Comparison of ENCODE assay signal across 21 cellular contexts in genomic region chrX:23035493-23035892, GRCh38. TPM values are rescaled to one million over a fixed set of nuclear protein-coding genes. Genes with fewer than 3 reads are reported as not detected.
"Had no signal": no experiment of that assay in that cellular context is flagged by ENCODE, and none has a peak within 500 bp of the region (broad histone marks: within the 10 kb centered on the region; RNA-seq: fewer than 3 reads in every experiment).

No MANE protein-coding gene starts in this region.

- H3K9me3 Mint-ChIP-seq: activated naive CD4-positive, alpha-beta T cell treated with anti-CD3 and anti-CD28 coated beads, Interleukin-2, amount 50 U/mL, for 24 hours; activated T-cell treated with anti-CD3 and anti-CD28 coated beads, Interleukin-2, amount 50 U/mL, for 24 hours; dendritic cell treated with granulocyte-macrophage colony-stimulating factor and Interleukin-4, amounts not matched to agents 40 ng/mL and 50 ng/mL, for 4 days had no signal

- H3K27me3 ChIP-seq: neutrophil, thyroid gland, vagina had no signal

- ATAC-seq: activated CD8-positive, alpha-beta memory T cell treated with anti-CD3 and anti-CD28 coated beads, Interleukin-2, amount 10 ng/mL, durations not matched to agents 7 days and 5 days; left colon; right cardiac atrium; stimulated activated effector memory CD8-positive, alpha-beta T cell treated with anti-CD3 and anti-CD28 coated beads, Interleukin-12 subunit alpha, Interleukin-12 subunit beta, amount 100 ng/mL, for 72 hours had no signal

- H3K4me3 Mint-ChIP-seq: activated CD8-positive, alpha-beta memory T cell treated with anti-CD3 and anti-CD28 coated beads, Interleukin-2, amount 10 ng/mL, durations not matched to agents 7 days and 5 days; activated naive CD4-positive, alpha-beta T cell treated with anti-CD3 and anti-CD28 coated beads, Interleukin-2, amount 50 U/mL, for 24 hours; activated T-cell treated with anti-CD3 and anti-CD28 coated beads, Interleukin-2, amount 50 U/mL, for 24 hours; brain; dendritic cell treated with granulocyte-macrophage colony-stimulating factor and Interleukin-4, amounts not matched to agents 40 ng/mL and 50 ng/mL, for 4 days; immature natural killer cell; naive B cell; stimulated activated effector memory CD8-positive, alpha-beta T cell treated with anti-CD3 and anti-CD28 coated beads, Interleukin-12 subunit alpha, Interleukin-12 subunit beta, amount 100 ng/mL, for 72 hours had no signal

- H3K9me3 ChIP-seq: neutrophil, thyroid gland, vagina had no signal

- H3K36me3 ChIP-seq: neutrophil, thyroid gland, vagina had no signal

- H3K27ac ChIP-seq: neutrophil, thyroid gland, vagina had no signal

- H3K36me3 Mint-ChIP-seq: activated CD8-positive, alpha-beta memory T cell treated with anti-CD3 and anti-CD28 coated beads, Interleukin-2, amount 10 ng/mL, durations not matched to agents 7 days and 5 days; activated naive CD4-positive, alpha-beta T cell treated with anti-CD3 and anti-CD28 coated beads, Interleukin-2, amount 50 U/mL, for 24 hours; brain; immature natural killer cell; naive B cell; stimulated activated effector memory CD8-positive, alpha-beta T cell treated with anti-CD3 and anti-CD28 coated beads, Interleukin-12 subunit alpha, Interleukin-12 subunit beta, amount 100 ng/mL, for 72 hours had no signal

- H3K27me3 Mint-ChIP-seq: activated CD8-positive, alpha-beta memory T cell treated with anti-CD3 and anti-CD28 coated beads, Interleukin-2, amount 10 ng/mL, durations not matched to agents 7 days and 5 days; activated naive CD4-positive, alpha-beta T cell treated with anti-CD3 and anti-CD28 coated beads, Interleukin-2, amount 50 U/mL, for 24 hours; dendritic cell treated with granulocyte-macrophage colony-stimulating factor and Interleukin-4, amounts not matched to agents 40 ng/mL and 50 ng/mL, for 4 days; naive B cell had no signal

- DNase-seq: activated CD4-positive, alpha-beta T cell treated with anti-CD3 and anti-CD28 coated beads, Interleukin-2, amount 50 U/mL, for 48 hours; activated CD8-positive, alpha-beta memory T cell treated with anti-CD3 and anti-CD28 coated beads, Interleukin-2, amount 10 ng/mL, durations not matched to agents 7 days and 5 days; activated effector memory CD4-positive, alpha-beta T cell treated with Interleukin-2 at 50 U/mL for 16 hours; activated T-cell treated with anti-CD3 and anti-CD28 coated beads, Interleukin-2, amount 50 U/mL, for 24 hours; hippocampal formation; immature natural killer cell; left colon; naive B cell; right cardiac atrium; thyroid gland had no signal

- H3K27ac Mint-ChIP-seq: activated CD8-positive, alpha-beta memory T cell treated with anti-CD3 and anti-CD28 coated beads, Interleukin-2, amount 10 ng/mL, durations not matched to agents 7 days and 5 days; activated naive CD4-positive, alpha-beta T cell treated with anti-CD3 and anti-CD28 coated beads, Interleukin-2, amount 50 U/mL, for 24 hours; activated T-cell treated with anti-CD3 and anti-CD28 coated beads, Interleukin-2, amount 50 U/mL, for 24 hours; brain; dendritic cell treated with granulocyte-macrophage colony-stimulating factor and Interleukin-4, amounts not matched to agents 40 ng/mL and 50 ng/mL, for 4 days; immature natural killer cell; naive B cell; stimulated activated effector memory CD8-positive, alpha-beta T cell treated with anti-CD3 and anti-CD28 coated beads, Interleukin-12 subunit alpha, Interleukin-12 subunit beta, amount 100 ng/mL, for 72 hours had no signal

- H3K4me1 ChIP-seq: thyroid gland, vagina had no signal

- H3K4me3 ChIP-seq: lung, smooth muscle cell, thyroid gland, vagina had no signal

- H3K4me1 Mint-ChIP-seq: activated CD8-positive, alpha-beta memory T cell treated with anti-CD3 and anti-CD28 coated beads, Interleukin-2, amount 10 ng/mL, durations not matched to agents 7 days and 5 days; activated naive CD4-positive, alpha-beta T cell treated with anti-CD3 and anti-CD28 coated beads, Interleukin-2, amount 50 U/mL, for 24 hours; immature natural killer cell; naive B cell; stimulated activated effector memory CD8-positive, alpha-beta T cell treated with anti-CD3 and anti-CD28 coated beads, Interleukin-12 subunit alpha, Interleukin-12 subunit beta, amount 100 ng/mL, for 72 hours had no signal

RNA-seq across cellular contexts. Expression of gene DDX53, which starts 35.7 kb away (rescaled TPM):
- total RNA-seq: activated CD8-positive, alpha-beta memory T cell treated with anti-CD3 and anti-CD28 coated beads, Interleukin-2, amount 10 ng/mL, durations not matched to agents 7 days and 5 days; glomerular endothelial cell; left colon; lung; posterior vena cava; right cardiac atrium; smooth muscle cell; thyroid gland; vagina had no signal
- polyA plus RNA-seq: esophagus, immature natural killer cell, lung, right cardiac atrium, smooth muscle cell had no signal
